14 cellular contexts compared by ENCODE assay signal in the genomic region with DNA sequence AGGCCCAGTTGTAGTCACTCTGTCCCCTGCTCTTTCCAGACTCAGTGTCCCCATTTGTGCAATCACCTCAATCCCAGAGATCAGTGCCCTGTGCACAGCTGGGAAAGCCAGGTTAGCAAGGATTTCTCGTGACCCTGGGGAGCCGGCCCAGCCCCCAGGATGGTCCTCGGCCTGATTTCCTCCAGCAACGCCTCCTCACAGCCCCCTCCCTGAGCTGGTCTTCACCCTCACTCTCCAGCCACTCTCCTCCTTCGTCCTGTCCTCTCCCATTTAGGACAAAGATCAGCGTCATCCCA.
"Had no signal": no experiment of that assay in that cellular context is flagged by ENCODE, and none has a peak within 500 bp of the region (broad histone marks: within the 10 kb centered on the region; RNA-seq: fewer than 3 reads in every experiment).

No MANE protein-coding gene starts in this region.

- H3K36me3 ChIP-seq: adrenal gland, neutrophil, right atrium auricular region had no signal

- H3K9me3 ChIP-seq: adrenal gland, neutrophil had no signal

- H3K27me3 ChIP-seq: adrenal gland, right atrium auricular region had no signal

- DNase-seq: activated CD4-positive, alpha-beta T cell treated with anti-CD3 and anti-CD28 coated beads for 4 hours; activated gamma-delta T cell treated with Interleukin-2 at 50 U/mL for 16 hours; activated T-cell treated with anti-CD3 and anti-CD28 coated beads for 4 hours; adrenal gland; erythroblast; left ventricle myocardium superior; mesenchymal stem cell; stimulated activated CD4-positive, alpha-beta T cell treated with anti-CD3 and anti-CD28 coated beads, Interleukin-2, amount 100 ng/mL, for 24 hours; stimulated activated naive CD4-positive, alpha-beta T cell; substantia nigra; T-helper 1 cell had no signal

- H3K27ac ChIP-seq: adrenal gland, neutrophil, right atrium auricular region, VCaP had no signal

- H3K4me1 ChIP-seq: adrenal gland had no signal

- H3K4me3 ChIP-seq: adrenal gland, right atrium auricular region had no signal
